In genomic region chr6:58290177-58290576, GRCh38 we compare ENCODE assay signal across 15 cellular contexts.
DNase-seq lines count a peak whose midpoint lies in the region; ATAC-seq, FAIRE-seq and TF ChIP-seq lines count a peak whose summit lies in the region.
"Had no signal": no experiment of that assay in that cellular context is flagged by ENCODE, and none has a peak within 500 bp of the region (broad histone marks: within the 10 kb centered on the region; RNA-seq: fewer than 3 reads in every experiment).

No MANE protein-coding gene starts in this region.

- H3K27ac ChIP-seq in osteoblast (ENCODE audit: low read depth, low read length), result no peak overlapping the region
- H3K27ac ChIP-seq: BLaER1, GM23248 had no signal

- TF ChIP-seq CTCF in epithelial cell of esophagus (IDR thresholded peaks at IDR 0.05; ENCODE audit: insufficient read depth, low read depth, low read length, missing control alignments), result no peak
- no peak for TF ChIP-seq CTCF in osteoblast (IDR thresholded peaks at IDR 0.05; ENCODE audit: extremely low read depth, low read depth, low read length)

- H3K79me2 ChIP-seq in osteoblast (ENCODE audit: insufficient read depth, low read length), result no peaks in the 10 kb centered on the region

- no peaks in the 10 kb centered on the region for H3K27me3 ChIP-seq in osteoblast (ENCODE audit: insufficient read depth, low read length)
- H3K27me3 ChIP-seq: BLaER1 had no signal

- H3K4me2 ChIP-seq in osteoblast (ENCODE audit: insufficient read depth, low read length), result no peak overlapping the region
- H3K4me2 ChIP-seq: BLaER1 had no signal

- FAIRE-seq in HTR-8/SVneo (lab: Jason Lieb, UNC), result peak; percentile 20
- FAIRE-seq: GM12878 had no signal

- no peak for ATAC-seq in GM18868 (IDR thresholded peaks at IDR 0.05; ENCODE audit: unreplicated experiment)
- ATAC-seq: GM12878 had no signal

- H2AFZ ChIP-seq in osteoblast (ENCODE audit: low read length), result no peak overlapping the region
- H2AFZ ChIP-seq: GM23248 had no signal

- no peaks in the 10 kb centered on the region for H3K36me3 ChIP-seq in osteoblast (ENCODE audit: insufficient read depth, low read length)
- H3K36me3 ChIP-seq: BLaER1, HAP-1 had no signal

- DNase-seq in EL (peak; percentile 54), HTR-8/SVneo (ENCODE audit: insufficient read length, low spot score) (peak; percentile 3), RKO (ENCODE audit: low spot score) (peak; percentile 22), epithelial cell of esophagus (ENCODE audit: low read depth) (peak; percentile 4), NCI-H1694 treated with DMSO at 0.1 percent for 48 hours (lab: John Stamatoyannopoulos, UW) (no peak), osteoblast (ENCODE audit: insufficient read length, low spot score, missing footprints) (no peak)
- DNase-seq: 8988T; CD4-positive, alpha-beta memory T cell; DMS153; DMS79; GM23248 had no signal

- H3K4me1 ChIP-seq in osteoblast (ENCODE audit: insufficient read depth, low read length), result no peaks in the 10 kb centered on the region
- H3K4me1 ChIP-seq: BLaER1, HAP-1 had no signal

- H3K4me3 ChIP-seq in epithelial cell of esophagus (ENCODE audit: low read length), result no peak overlapping the region
- no peak overlapping the region for H3K4me3 ChIP-seq in osteoblast (ENCODE audit: insufficient read depth, low read length)
- H3K4me3 ChIP-seq: BLaER1, GM12878, GM23248, HAP-1 had no signal

- H4K20me1 ChIP-seq in osteoblast (ENCODE audit: insufficient read depth, low read length), result no peaks in the 10 kb centered on the region
- H4K20me1 ChIP-seq: BLaER1 had no signal

- no peaks in the 10 kb centered on the region for H3K9me3 ChIP-seq in osteoblast (ENCODE audit: low read depth, low read length)
- H3K9me3 ChIP-seq: BLaER1, HAP-1 had no signal

Comparison
In these comparisons a context has a peak if more than half of its experiments do, and no peak if none do; other contexts are left out.
1. DNase-seq: peak in EL (single experiment), HTR-8/SVneo (single experiment), RKO (single experiment) and epithelial cell of esophagus (single experiment); none in NCI-H1694 treated with DMSO at 0.1 percent for 48 hours (single experiment) and osteoblast (single experiment).